13 cellular contexts compared by ENCODE assay signal in the genomic region with DNA sequence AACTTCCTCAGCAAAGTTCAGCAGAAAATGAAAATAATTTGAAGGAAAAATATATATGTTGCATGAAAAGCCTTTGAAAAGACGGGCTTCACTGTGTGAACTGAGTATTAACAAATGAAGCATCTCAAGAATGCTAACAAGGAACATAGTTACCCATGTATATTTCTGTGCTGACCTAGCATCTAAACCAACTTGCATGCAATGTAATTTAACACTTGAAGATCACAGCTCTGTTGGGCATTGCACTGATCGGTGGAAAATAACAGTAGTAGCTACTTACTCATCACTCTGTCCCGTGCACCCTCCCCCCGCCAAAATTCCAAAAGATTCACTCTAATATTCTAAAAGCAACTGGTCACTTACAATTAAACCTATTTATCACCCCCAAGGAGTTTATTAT.
"Had no signal": no experiment of that assay in that cellular context is flagged by ENCODE, and none has a peak within 500 bp of the region (broad histone marks: within the 10 kb centered on the region; RNA-seq: fewer than 3 reads in every experiment).

No MANE protein-coding gene starts in this region.

- H3K27me3 ChIP-seq: ascending aorta, testis had no signal

- DNase-seq: activated CD4-positive, alpha-beta memory T cell treated with anti-CD3 and anti-CD28 coated beads, Interleukin-2, amount 10 ng/mL, durations not matched to agents 7 days and 5 days; activated T-cell treated with anti-CD3 and anti-CD28 coated beads, Interleukin-2, amount 50 U/mL, for 72 hours; effector memory CD4-positive, alpha-beta T cell; left colon; occipital lobe; psoas muscle; stimulated activated CD4-positive, alpha-beta T cell treated with anti-CD3 and anti-CD28 coated beads, Interleukin-2, amount 100 ng/mL, for 48 hours; stimulated activated naive CD4-positive, alpha-beta T cell treated with Interleukin-2 at 50 U/mL for 16 hours; testis had no signal

- H3K4me1 ChIP-seq: ascending aorta, psoas muscle, testis had no signal

- H3K36me3 ChIP-seq: ascending aorta had no signal

- ATAC-seq: activated T-cell treated with anti-CD3 and anti-CD28 coated beads, Interleukin-2, amount 50 U/mL, for 72 hours; natural killer cell treated with Interleukin-12 subunit alpha and Interleukin-12 subunit beta and Interleukin-15 and Interleukin-18, amount 100 ng/mL, for 72 hours; psoas muscle; sciatic nerve had no signal

- H3K4me3 ChIP-seq: ascending aorta, coronary artery, psoas muscle, testis had no signal

- H3K9me3 ChIP-seq: ascending aorta, psoas muscle, testis had no signal

- H3K27ac ChIP-seq: ascending aorta, coronary artery, psoas muscle, testis had no signal
